Comparison of ENCODE assay signal across 1 cellular context in the genomic region with DNA sequence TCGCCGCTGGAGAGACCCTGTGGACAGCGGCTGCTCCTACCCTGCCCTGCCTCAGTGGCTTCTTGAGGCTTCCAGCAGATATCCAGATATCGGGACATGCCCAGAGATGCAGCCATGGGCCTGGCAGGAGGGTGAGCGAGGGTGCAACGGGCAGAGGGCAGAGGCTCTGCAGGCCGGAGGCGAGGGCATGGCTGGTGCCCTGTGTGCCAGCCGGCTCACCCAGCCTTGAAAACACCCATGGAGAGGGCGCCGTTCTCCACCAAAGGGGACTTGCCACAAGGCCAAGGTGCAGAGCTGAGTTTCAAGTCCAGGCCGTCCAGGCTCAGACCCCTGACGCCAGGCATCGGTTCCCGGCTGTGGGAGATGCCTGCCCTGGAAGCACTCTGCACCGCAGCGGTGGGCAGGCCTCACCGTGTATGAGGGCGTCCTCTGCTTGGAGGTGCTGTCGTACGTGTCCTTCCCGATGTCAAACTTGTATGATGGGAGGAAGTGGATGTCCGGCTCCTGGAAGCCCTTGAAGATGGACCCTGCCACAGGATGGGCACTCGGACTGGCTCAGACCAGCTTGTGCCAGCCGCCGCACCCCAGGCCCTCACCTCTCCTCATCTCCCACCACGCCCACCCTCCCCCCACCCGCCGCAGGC.
TF ChIP-seq lines count a peak whose summit lies in the region.

No MANE protein-coding gene starts in this region.

TF ChIP-seq in H1, 55 proteins besides CTCF, POLR2A, EP300 and RAD21:
- TF ChIP-seq ZNF274 (IDR thresholded peaks at IDR 0.05; ENCODE audit: borderline replicate concordance, extremely low read depth, low read length) (no peak), RFX5 (IDR thresholded peaks at IDR 0.05; ENCODE audit: borderline replicate concordance, low read depth, low read length) (no peak), PHF8 (conservative IDR thresholded peaks at IDR 0.05; ENCODE audit: low read depth, low read length) (no peak), SRF (IDR thresholded peaks at IDR 0.05; ENCODE audit: low read depth, low read length) (no peak), RXRA (IDR thresholded peaks at IDR 0.05; ENCODE audit: insufficient read depth, low read depth, low read length) (no peak), GABPA (IDR thresholded peaks at IDR 0.05; ENCODE audit: borderline replicate concordance, insufficient read depth, low read length) (no peak), KDM5A (IDR thresholded peaks at IDR 0.05; ENCODE audit: low read length) (no peak), CREB1 (IDR thresholded peaks at IDR 0.05) (no peak), MAFK (IDR thresholded peaks at IDR 0.05; ENCODE audit: low read depth, low read length) (no peak), SIRT6 (IDR thresholded peaks at IDR 0.05; ENCODE audit: low read length) (no peak), KDM4A (IDR thresholded peaks at IDR 0.05; ENCODE audit: low read depth, low read length, severe bottlenecking) (no peak), EGR1 (IDR thresholded peaks at IDR 0.05; ENCODE audit: borderline replicate concordance, low read depth, low read length) (no peak), SIN3A (conservative IDR thresholded peaks at IDR 0.05 in 1 of 2, IDR thresholded peaks at IDR 0.05 in 1 of 2; ENCODE audit: low read depth in 1 of 2, low read length in 2 of 2) (no peak), CBX8 (IDR thresholded peaks at IDR 0.05; ENCODE audit: borderline replicate concordance, low read depth, low read length) (no peak), CHD1 (IDR thresholded peaks at IDR 0.05; ENCODE audit: low read depth, low read length) (no peak), NANOG (IDR thresholded peaks at IDR 0.05; ENCODE audit: insufficient read depth, low read depth, low read length, poor library complexity, severe bottlenecking) (no peak), POLR2AphosphoS5 (IDR thresholded peaks at IDR 0.05; ENCODE audit: low read depth, low read length) (no peak), GTF2F1 (IDR thresholded peaks at IDR 0.05; ENCODE audit: borderline replicate concordance, low read depth, low read length) (no peak), POU5F1 (IDR thresholded peaks at IDR 0.05; ENCODE audit: low read depth, low read length) (no peak)
- TF ChIP-seq, protein P1, sequence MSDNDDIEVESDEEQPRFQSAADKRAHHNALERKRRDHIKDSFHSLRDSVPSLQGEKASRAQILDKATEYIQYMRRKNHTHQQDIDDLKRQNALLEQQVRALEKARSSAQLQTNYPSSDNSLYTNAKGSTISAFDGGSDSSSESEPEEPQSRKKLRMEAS (IDR thresholded peaks at IDR 0.05), result no peak
